ENCODE assay signal across 9 cellular contexts in the genomic region with DNA sequence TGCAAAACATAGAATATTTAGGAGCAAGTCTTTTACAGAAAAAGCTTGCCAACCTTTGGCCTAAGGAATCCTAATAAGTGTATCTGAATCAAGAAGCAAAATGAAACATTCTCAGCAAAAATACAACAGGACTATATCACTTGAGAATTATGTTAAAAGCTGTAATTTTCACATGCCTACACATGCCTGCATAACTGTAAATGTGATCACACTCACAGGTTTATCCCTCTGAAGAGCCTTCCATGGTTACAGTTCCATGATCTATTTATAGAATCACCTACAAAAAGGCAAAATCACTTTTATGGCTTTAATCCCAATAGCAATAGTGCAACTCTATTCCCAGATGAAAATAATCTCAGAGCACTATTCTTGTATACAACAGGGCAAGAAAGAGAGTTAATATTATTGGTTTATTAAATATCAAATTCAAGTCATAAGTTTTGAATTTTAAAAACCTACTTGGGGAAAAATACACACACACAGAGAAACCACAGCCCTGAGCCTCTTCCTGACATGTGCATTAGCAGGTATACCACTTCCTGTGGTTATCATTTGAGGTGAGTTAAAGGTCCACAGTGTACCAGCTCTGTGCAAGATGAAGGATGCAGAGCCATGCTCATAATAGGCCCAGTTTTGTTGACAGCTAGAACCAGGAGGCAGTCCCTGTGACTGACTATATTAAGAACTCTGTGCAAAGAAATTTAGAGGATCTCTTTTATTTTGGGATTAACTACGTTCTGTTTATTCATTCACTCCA.
DNase-seq lines count a peak whose midpoint lies in the region; ATAC-seq and TF ChIP-seq lines count a peak whose summit lies in the region.
"Had no signal": no experiment of that assay in that cellular context is flagged by ENCODE, and none has a peak within 500 bp of the region (broad histone marks: within the 10 kb centered on the region; RNA-seq: fewer than 3 reads in every experiment).

No MANE protein-coding gene starts in this region.

- whole genome bisulfite sequencing in thyroid gland, 2 donors, result 76 to 78% methylated on average over 1 of the region's 1 CpG

- H3K9me3 ChIP-seq in thyroid gland, result no peaks in the 10 kb centered on the region

- no peak overlapping the region for H3K27ac ChIP-seq in thyroid gland

- H3K36me3 ChIP-seq in thyroid gland, result no peaks in the 10 kb centered on the region

- peak; percentile 82 for ATAC-seq in GM19025 (IDR thresholded peaks at IDR 0.05; ENCODE audit: low read depth, unreplicated experiment)
- ATAC-seq in HG03039 (IDR thresholded peaks at IDR 0.05; ENCODE audit: unreplicated experiment), result peak; percentile 87
- peak; percentile 80 for ATAC-seq in left ventricle myocardium superior
- ATAC-seq: K562 had no signal

- peaks cover 3 to 11% of the 10 kb centered on the region in 2 donors for H3K4me1 ChIP-seq in thyroid gland

- DNase-seq in activated CD4-positive, alpha-beta T cell treated with anti-CD3 and anti-CD28 coated beads for 1 hour, result peak; percentile 20
- DNase-seq in left ventricle myocardium superior (no peak), NCI-H187 treated with DMSO at 0.1 percent for 48 hours (lab: John Stamatoyannopoulos, UW) (no peak), posterior vena cava (ENCODE audit: low spot score) (no peak), thyroid gland (no peak), AG08396 (ENCODE audit: low spot score) (no peak)

- intact Hi-C loops in left ventricle myocardium superior (cut with micrococcal nuclease), result no loop called here
- intact Hi-C loops in posterior vena cava (cut with DNase I), result no loop called here
- intact Hi-C loops in thyroid gland (cut with DNase I), result no loop called here

- no peak overlapping the region for H3K4me3 ChIP-seq in thyroid gland (replicated peaks in 1 of 3)
- H3K4me3 ChIP-seq: K562 had no signal

- no peak for TF ChIP-seq CTCF in thyroid gland (IDR thresholded peaks at IDR 0.05)

- H3K27me3 ChIP-seq in thyroid gland, result no peaks in the 10 kb centered on the region

- no peak for TF ChIP-seq POLR2A in thyroid gland (IDR thresholded peaks at IDR 0.05)
